1 cellular context compared by ENCODE assay signal in the genomic region with DNA sequence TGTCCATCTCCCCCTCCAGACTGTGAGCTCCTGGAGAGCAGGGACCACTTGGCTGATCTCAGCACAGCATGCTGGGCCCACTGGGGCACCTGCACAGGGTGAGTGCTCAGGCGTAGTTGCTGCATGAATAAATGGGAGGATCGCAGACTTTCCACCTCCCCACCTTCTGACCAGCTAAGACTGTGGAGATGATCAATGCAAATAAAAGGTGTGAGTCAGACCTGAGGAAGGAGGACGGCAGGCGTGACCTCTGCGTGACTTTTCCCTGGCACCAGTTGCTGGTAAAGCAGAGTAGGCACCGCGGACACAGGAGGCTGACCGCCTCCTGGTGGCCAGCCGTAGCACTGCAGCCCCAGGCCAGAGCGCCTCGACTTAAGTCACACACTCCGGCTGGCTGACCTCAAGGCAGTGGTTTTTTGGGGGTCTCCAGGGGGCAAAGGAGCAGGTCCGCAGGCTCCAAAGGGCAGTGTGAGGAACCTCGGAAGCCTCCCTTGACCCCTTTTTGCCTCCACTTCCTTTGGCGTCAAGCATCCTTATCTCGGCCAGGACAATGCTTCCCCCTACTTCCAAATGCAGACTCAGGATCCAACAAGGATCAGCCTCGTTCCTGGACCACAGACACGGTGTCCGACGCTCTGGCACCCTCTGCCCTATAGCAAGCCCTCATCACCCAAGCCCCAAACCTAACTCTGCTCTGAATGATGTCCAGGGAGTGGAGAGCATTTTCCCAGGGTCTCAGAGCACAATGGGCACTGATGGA.
TF ChIP-seq lines count a peak whose summit lies in the region.

No MANE protein-coding gene starts in this region.

TF ChIP-seq in H1, 55 proteins besides CTCF, POLR2A, EP300 and RAD21:
- TF ChIP-seq BACH1 (IDR thresholded peaks at IDR 0.05; ENCODE audit: low read length), result 0 out of 2 replicates have a peak, but pooled peaks have one; percentile 33
- TF ChIP-seq KDM1A (IDR thresholded peaks at IDR 0.05; ENCODE audit: borderline replicate concordance, low read length), result no peak
- TF ChIP-seq SIX5 (IDR thresholded peaks at IDR 0.05; ENCODE audit: low read depth, low read length), result no peak
- peak; percentile 56; the same call in 1 of the 2 replicates for TF ChIP-seq JUND (IDR thresholded peaks at IDR 0.05; ENCODE audit: low read length)
- TF ChIP-seq JUN (IDR thresholded peaks at IDR 0.05; ENCODE audit: low read depth, low read length), result peak; percentile 33; the same call in 1 of the 2 replicates
- peak; percentile 28; the same call in 1 of the 2 replicates for TF ChIP-seq CREB1 (IDR thresholded peaks at IDR 0.05)
- TF ChIP-seq BCL11A (IDR thresholded peaks at IDR 0.05; ENCODE audit: low read depth in 2 of 2, low read length in 2 of 2), result no peak
- no peak for TF ChIP-seq SIRT6 (IDR thresholded peaks at IDR 0.05; ENCODE audit: low read length)
- 0 out of 2 replicates have a peak, but pooled peaks have one; percentile 27 for TF ChIP-seq YY1 (IDR thresholded peaks at IDR 0.05; ENCODE audit: low read depth, low read length)
